ENCODE assay signal across 26 cellular contexts in the genomic region with DNA sequence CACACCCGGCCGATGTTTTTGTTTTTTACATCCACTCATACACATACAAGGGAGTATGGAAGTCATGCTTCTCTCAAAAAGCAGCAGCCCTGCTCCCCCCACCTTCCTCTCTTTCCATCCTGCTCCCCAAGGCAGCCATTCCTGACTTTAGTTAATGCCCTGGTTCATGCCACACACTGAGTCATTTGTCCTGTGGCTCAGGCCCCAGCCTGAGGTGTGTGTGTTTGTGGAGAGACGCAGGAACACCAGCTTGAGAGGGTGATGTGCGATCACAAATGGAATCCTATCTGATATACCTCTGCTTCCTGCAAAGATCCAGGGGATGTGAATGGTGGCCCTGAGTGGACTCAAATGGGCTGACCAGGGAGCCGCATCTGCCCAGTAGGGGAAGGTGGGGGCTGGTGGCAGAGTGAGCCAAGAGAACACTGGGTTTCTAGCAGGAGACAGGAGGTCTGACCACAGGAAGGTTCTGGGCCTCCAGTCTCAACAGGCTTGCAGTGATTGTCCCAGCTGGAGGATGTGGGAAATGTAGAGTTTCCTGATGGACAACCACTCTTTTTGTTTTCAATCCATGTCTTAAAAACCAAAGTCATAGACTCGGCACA.
DNase-seq lines count a peak whose midpoint lies in the region; ATAC-seq, FAIRE-seq and TF ChIP-seq lines count a peak whose summit lies in the region.
"Had no signal": no experiment of that assay in that cellular context is flagged by ENCODE, and none has a peak within 500 bp of the region (broad histone marks: within the 10 kb centered on the region; RNA-seq: fewer than 3 reads in every experiment).

No MANE protein-coding gene starts in this region.

- TF ChIP-seq CTCF in PC-9 (conservative IDR thresholded peaks at IDR 0.05) (no peak), foreskin fibroblast (IDR thresholded peaks at IDR 0.05; ENCODE audit: low read depth, low read length) (no peak)

- H3K9me2 ChIP-seq in PC-9 (ENCODE audit: insufficient read depth): no peaks in the 10 kb centered on the region

- peaks cover 16% of the 10 kb centered on the region; the same call in 1 of the 2 replicates for H3F3A ChIP-seq in PC-9 (ENCODE audit: insufficient read depth, low read depth)

- H3K79me2 ChIP-seq in PC-9 (ENCODE audit: low read depth): no peaks in the 10 kb centered on the region

- CTCF ChIA-PET in PC-9 (lab: Charles Lee): no interaction called here

- no peaks in the 10 kb centered on the region for H3K9me3 ChIP-seq in PC-9 (ENCODE audit: insufficient read depth, low read depth)
- H3K9me3 ChIP-seq: Peyer's patch, prostate gland, thoracic aorta had no signal

- H3K27ac ChIP-seq in PC-9: peak overlapping the region; percentile 77; the same call in 1 of the 2 replicates
- H3K27ac ChIP-seq: brain microvascular endothelial cell, Peyer's patch, prostate gland, thoracic aorta had no signal

- H4K20me1 ChIP-seq in PC-9 (ENCODE audit: insufficient read depth): no peaks in the 10 kb centered on the region

- peak; percentile 46 for DNase-seq in H54 (ENCODE audit: insufficient read length, low spot score)
- peak in 1 of 2 experiments; percentile 15 for DNase-seq in PC-9
- DNase-seq in foreskin fibroblast: peak; percentile 33 to 38
- peak; percentile 2 for DNase-seq in renal cortical epithelial cell (ENCODE audit: low read depth)
- no peak for DNase-seq in NCI-H524 (lab: John Stamatoyannopoulos, UW)
- no peak for DNase-seq in AML-193 (lab: John Stamatoyannopoulos, UW)
- DNase-seq in iPS-NIHi11 (ENCODE audit: low spot score): no peak
- DNase-seq: activated CD4-positive, alpha-beta T cell treated with anti-CD3 and anti-CD28 coated beads, Interleukin-2, amount 50 U/mL, for 1 hour; activated naive CD4-positive, alpha-beta T cell treated with Interleukin-2 at 50 U/mL for 16 hours; activated T-cell treated with anti-CD3 and anti-CD28 coated beads, Interleukin-2, amount 50 U/mL, for 48 hours; brain microvascular endothelial cell; CD4-positive, CD25-positive, alpha-beta regulatory T cell; head of caudate nucleus; left colon; mesenchymal stem cell; NCI-H146; NCI-H2171; NCI-H510A; Peyer's patch; T1000 had no signal

- no peaks in the 10 kb centered on the region for H3K27me3 ChIP-seq in PC-9 (ENCODE audit: insufficient read depth, low read depth)
- H3K27me3 ChIP-seq: brain microvascular endothelial cell, Peyer's patch had no signal

- TF ChIP-seq POLR2A in H54 (IDR thresholded peaks at IDR 0.05; ENCODE audit: low read depth, low read length): no peak

- no peak overlapping the region for H2AFZ ChIP-seq in PC-9
- H2AFZ ChIP-seq: GM23338 had no signal

- H3K4me2 ChIP-seq in PC-9: peak overlapping the region; percentile 9; the same call in 1 of the 2 replicates
- H3K4me2 ChIP-seq: GM23338 had no signal

- H3K4me1 ChIP-seq in PC-9 (replicated peaks; ENCODE audit: insufficient read depth): peaks cover 30% of the 10 kb centered on the region
- H3K4me1 ChIP-seq: Peyer's patch, prostate gland had no signal

- H3K36me3 ChIP-seq in PC-9 (ENCODE audit: low read depth): no peaks in the 10 kb centered on the region
- H3K36me3 ChIP-seq: brain microvascular endothelial cell, Peyer's patch, prostate gland, thoracic aorta had no signal

- ATAC-seq in GM21723 (IDR thresholded peaks at IDR 0.05; ENCODE audit: unreplicated experiment): no peak
- ATAC-seq: GM23338, left colon, WTC11 had no signal

- H3K4me3 ChIP-seq in PC-9 (no peak overlapping the region), foreskin fibroblast (ENCODE audit: low read depth in 1 of 2, low read length in 2 of 2) (no peak overlapping the region)
- H3K4me3 ChIP-seq: GM23338, Peyer's patch, prostate gland, thoracic aorta had no signal

- no TSS peak for BruUV-seq in PC-9 (replicated peaks; lab: Mats Ljungman, UMichigan)

- intact Hi-C loops in PC-9 (cut with micrococcal nuclease; ENCODE audit: unreplicated experiment): no loop called here

- POLR2A ChIA-PET in PC-9 (lab: Charles Lee; ENCODE audit: unreplicated experiment): interaction anchor here (0.6 kb wide), 1 partner anchor 119 kb away, joined by 3 read pairs; no protein-coding TSS in a partner anchor

- FAIRE-seq in H54 (lab: Jason Lieb, UNC): no peak
- FAIRE-seq: GM12892 had no signal

Comparison
In these comparisons a context has a peak if more than half of its experiments do, and no peak if none do; other contexts are left out.
1. DNase-seq: peak in H54 (single experiment), foreskin fibroblast (2 of 2) and renal cortical epithelial cell (single experiment); none in NCI-H524 (0 of 2), AML-193 (0 of 2) and iPS-NIHi11 (single experiment).